In genomic region chr11:44861829-44862545, GRCh38 we compare ENCODE assay signal across 1 cellular context.
TF ChIP-seq lines count a peak whose summit lies in the region.

No MANE protein-coding gene starts in this region.

TF ChIP-seq in GM12878, 131 proteins besides CTCF, POLR2A, EP300 and RAD21 (continued from another document):
- TF ChIP-seq MLLT1 (IDR thresholded peaks at IDR 0.05): peak; percentile 99
- TF ChIP-seq NR2F1 (conservative IDR thresholded peaks at IDR 0.05): peak; percentile 94
- TF ChIP-seq SMAD5 (IDR thresholded peaks at IDR 0.05; ENCODE audit: low read depth): no peak
- TF ChIP-seq E4F1 (IDR thresholded peaks at IDR 0.05; ENCODE audit: borderline replicate concordance, partially characterized antibody): no peak
- 0 out of 2 replicates have a peak, but pooled peaks have one; percentile 18 for TF ChIP-seq RCOR1 (conservative IDR thresholded peaks at IDR 0.05; ENCODE audit: low read depth, low read length)
- no peak for TF ChIP-seq PAX8 (IDR thresholded peaks at IDR 0.05)
- peak; percentile 95 for TF ChIP-seq PAX5 (IDR thresholded peaks at IDR 0.05; ENCODE audit: borderline replicate concordance, low read depth, low read length)
- TF ChIP-seq ZNF274 (IDR thresholded peaks at IDR 0.05; ENCODE audit: insufficient read depth, insufficient read length): no peak
- TF ChIP-seq PBX3 (IDR thresholded peaks at IDR 0.05; ENCODE audit: insufficient replicate concordance, low read depth, low read length): no peak
- no peak for TF ChIP-seq REST (IDR thresholded peaks at IDR 0.05; ENCODE audit: low read depth, low read length)
- no peak for TF ChIP-seq BCLAF1 (IDR thresholded peaks at IDR 0.05)
- TF ChIP-seq ZNF384 (IDR thresholded peaks at IDR 0.05; ENCODE audit: borderline replicate concordance, low read depth, low read length): no peak
- peak; percentile 89 to 93 for TF ChIP-seq IKZF2 (IDR thresholded peaks at IDR 0.05)
- no peak for TF ChIP-seq RBBP5 (conservative IDR thresholded peaks at IDR 0.05)
- TF ChIP-seq NR2C2 (IDR thresholded peaks at IDR 0.05; ENCODE audit: borderline replicate concordance, control insufficient read depth, insufficient read length, low read depth): no peak
- TF ChIP-seq EED (IDR thresholded peaks at IDR 0.05; ENCODE audit: low read depth): peak; percentile 93
- TF ChIP-seq SREBF1 (IDR thresholded peaks at IDR 0.05; ENCODE audit: low read length): no peak
- no peak for TF ChIP-seq BMI1 (IDR thresholded peaks at IDR 0.05; ENCODE audit: borderline replicate concordance)
- peak; percentile 54 for TF ChIP-seq IRF4 (IDR thresholded peaks at IDR 0.05; ENCODE audit: low read depth, low read length)
- no peak for TF ChIP-seq HSF1 (IDR thresholded peaks at IDR 0.05; ENCODE audit: low read depth, low read length)
- peak; percentile 87; the same call in 1 of the 2 replicates for TF ChIP-seq ATF2 (IDR thresholded peaks at IDR 0.05; ENCODE audit: low read length)
- no peak for TF ChIP-seq YBX1 (IDR thresholded peaks at IDR 0.05)
- TF ChIP-seq ATF3 (IDR thresholded peaks at IDR 0.05; ENCODE audit: borderline replicate concordance, extremely low read depth, low read depth, low read length): no peak
- TF ChIP-seq TCF12 (IDR thresholded peaks at IDR 0.05; ENCODE audit: low read depth, low read length): peak; percentile 98
- TF ChIP-seq CEBPB (IDR thresholded peaks at IDR 0.05; ENCODE audit: borderline replicate concordance in 1 of 2, low read depth in 2 of 2, low read length in 2 of 2): 0 out of 4 replicates have a peak, but pooled peaks of 1 of the 2 experiments have one; percentile 12
- TF ChIP-seq ZNF592 (IDR thresholded peaks at IDR 0.05): no peak
- TF ChIP-seq JUND (IDR thresholded peaks at IDR 0.05; ENCODE audit: low read depth, low read length): peak; percentile 53; the same call in 1 of the 2 replicates
- TF ChIP-seq YY1 (IDR thresholded peaks at IDR 0.05; ENCODE audit: low read depth, low read length): no peak
- TF ChIP-seq EZH2 (IDR thresholded peaks at IDR 0.05; ENCODE audit: borderline replicate concordance, control insufficient read depth, low read depth, low read length): no peak
- TF ChIP-seq POLR2AphosphoS5 (IDR thresholded peaks at IDR 0.05; ENCODE audit: low read length): no peak
- TF ChIP-seq GATAD2B (conservative IDR thresholded peaks at IDR 0.05; ENCODE audit: low read depth): 0 out of 2 replicates have a peak, but pooled peaks have one; percentile 70
- 0 out of 4 replicates have a peak, but pooled peaks of 1 of the 2 experiments have one; percentile 24 for TF ChIP-seq ETV6 (conservative IDR thresholded peaks at IDR 0.05 in 1 of 2, IDR thresholded peaks at IDR 0.05 in 1 of 2; ENCODE audit: borderline replicate concordance in 1 of 2, low read depth in 1 of 2)
